In the genomic region with DNA sequence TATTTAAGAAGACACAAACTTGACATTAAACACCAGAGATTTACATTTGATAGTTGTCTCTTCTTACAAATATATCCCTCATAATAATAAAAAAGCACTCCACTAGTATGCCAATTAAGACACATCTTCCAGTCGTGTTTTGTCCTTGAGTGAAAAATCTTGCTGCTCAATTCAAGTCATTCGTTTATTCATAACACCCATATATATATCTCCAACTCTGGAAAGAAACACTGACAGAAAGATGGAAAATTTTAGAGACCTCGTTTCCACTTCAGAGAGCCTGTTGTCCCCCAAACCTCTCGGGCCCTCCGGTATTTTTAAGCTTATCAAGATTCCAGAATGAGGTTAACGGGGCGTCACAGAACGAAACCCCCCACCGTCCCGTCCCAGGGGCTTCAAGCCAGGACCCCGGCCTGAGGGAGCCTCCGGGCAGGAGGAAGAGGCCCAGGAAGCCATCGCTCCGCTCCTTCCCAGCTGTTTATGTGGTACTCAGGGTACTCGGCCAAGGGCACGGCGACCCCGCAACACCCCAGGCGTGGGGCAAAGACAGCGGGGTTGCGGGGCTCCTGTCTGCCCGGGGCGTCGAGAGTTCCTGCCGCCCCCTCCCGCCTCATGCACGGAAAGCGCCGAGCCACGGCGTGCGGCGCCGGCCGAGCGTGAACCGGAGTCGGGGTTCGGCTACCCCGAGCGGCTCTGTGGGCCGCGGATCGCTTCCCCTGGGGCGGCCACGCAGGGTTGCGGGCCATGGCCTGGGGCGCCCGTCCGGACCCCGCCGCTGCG, we compare ENCODE assay signal across 8 cellular contexts. TPM values are rescaled to one million over a fixed set of nuclear protein-coding genes. Genes with fewer than 3 reads are reported as not detected.
DNase-seq lines count a peak whose midpoint lies in the region; ATAC-seq and TF ChIP-seq lines count a peak whose summit lies in the region.

No MANE protein-coding gene starts in this region.

- TF ChIP-seq CTCF in BJ (IDR thresholded peaks at IDR 0.05; ENCODE audit: insufficient read depth, low read depth, low read length) = no peak
- no peak for TF ChIP-seq CTCF in HEK293 (tag by site-specific recombination; IDR thresholded peaks at IDR 0.05)
- TF ChIP-seq CTCF in epithelial cell of proximal tubule (conservative IDR thresholded peaks at IDR 0.05; ENCODE audit: low read depth, low read length) = no peak

- H3K4me1 ChIP-seq in HEK293 (ENCODE audit: control insufficient read depth, insufficient read depth, low read length) = no peaks in the 10 kb centered on the region; the same call in 1 of the 2 replicates

- CTCF ChIA-PET in BJ (lab: Yijun Ruan, JAX) = interaction anchor here (1.2 kb wide), 1 partner anchor 11 kb away, joined by 5 read pairs; no protein-coding TSS in a partner anchor
- CTCF ChIA-PET in HEK293 (lab: Yijun Ruan, JAX) = interaction anchor here (0.8 to 1.2 kb wide), 2 partner anchors 11 to 66 kb away, joined by 3 to 4 read pairs; no protein-coding TSS in a partner anchor

- peak overlapping the region; percentile 96 for H3K27ac ChIP-seq in HEK293 (ENCODE audit: extremely low read depth, low read depth, low read length)

- no peak for DNase-seq in BJ (ENCODE audit: low read depth)
- peak; percentile 46 for DNase-seq in activated CD4-positive, alpha-beta T cell treated with anti-CD3 and anti-CD28 coated beads for 48 hours
- DNase-seq in epithelial cell of proximal tubule (ENCODE audit: low read depth) = no peak
- no peak for DNase-seq in natural killer cell treated with Interleukin-12 subunit alpha and Interleukin-12 subunit beta and Interleukin-15 and Interleukin-18, amount 100 ng/mL, for 72 hours (ENCODE audit: low spot score)
- DNase-seq in NCI-H774 (lab: John Stamatoyannopoulos, UW) = no peak
- no peak for DNase-seq in NCI-H1930 (lab: John Stamatoyannopoulos, UW)
- no peak for DNase-seq in NCI-H1417 (lab: John Stamatoyannopoulos, UW)

- H3K36me3 Mint-ChIP-seq in natural killer cell treated with Interleukin-12 subunit alpha and Interleukin-12 subunit beta and Interleukin-15 and Interleukin-18, amount 100 ng/mL, for 72 hours = no peaks in the 10 kb centered on the region

- H3K9me3 Mint-ChIP-seq in natural killer cell treated with Interleukin-12 subunit alpha and Interleukin-12 subunit beta and Interleukin-15 and Interleukin-18, amount 100 ng/mL, for 72 hours = no peaks in the 10 kb centered on the region

- ATAC-seq in natural killer cell treated with Interleukin-12 subunit alpha and Interleukin-12 subunit beta and Interleukin-15 and Interleukin-18, amount 100 ng/mL, for 72 hours = no peak

- no peaks in the 10 kb centered on the region for H3K9me3 ChIP-seq in HEK293 (ENCODE audit: control insufficient read depth, insufficient read depth, low read depth, low read length)

- H3K36me3 ChIP-seq in BJ (ENCODE audit: control insufficient read depth, insufficient read depth, low read length) (no peaks in the 10 kb centered on the region), HEK293 (ENCODE audit: control insufficient read depth in 2 of 2, insufficient read depth in 1 of 2, low read length in 2 of 2) (no peaks in the 10 kb centered on the region)

- peaks cover 24 to 40% of the 10 kb centered on the region in 2 donors for H3K27me3 Mint-ChIP-seq in natural killer cell treated with Interleukin-12 subunit alpha and Interleukin-12 subunit beta and Interleukin-15 and Interleukin-18, amount 100 ng/mL, for 72 hours

- peak overlapping the region in 1 of 2 donors; percentile 59 for H3K27ac Mint-ChIP-seq in natural killer cell treated with Interleukin-12 subunit alpha and Interleukin-12 subunit beta and Interleukin-15 and Interleukin-18, amount 100 ng/mL, for 72 hours

- POLR2A ChIA-PET in BJ (lab: Charles Lee) = no interaction called here
- POLR2A ChIA-PET in HEK293 (lab: Yijun Ruan, JAX) = no interaction called here

- peak overlapping the region; percentile 46 for H3K4me3 ChIP-seq in BJ (ENCODE audit: low read depth, low read length)
- H3K4me3 ChIP-seq in HEK293 (ENCODE audit: low read depth, low read length) = peak overlapping the region; percentile 94
- peak overlapping the region; percentile 47 for H3K4me3 ChIP-seq in epithelial cell of proximal tubule (ENCODE audit: low read depth, low read length)

- H3K4me1 Mint-ChIP-seq in natural killer cell treated with Interleukin-12 subunit alpha and Interleukin-12 subunit beta and Interleukin-15 and Interleukin-18, amount 100 ng/mL, for 72 hours (ENCODE audit: low read depth in 2 of 2) = peaks cover 9 to 12% of the 10 kb centered on the region in 2 donors

- H3K27me3 ChIP-seq in BJ (ENCODE audit: control insufficient read depth, insufficient read depth, low read length) = no peaks in the 10 kb centered on the region

- peak overlapping the region; percentile 64 for H3K4me3 Mint-ChIP-seq in natural killer cell treated with Interleukin-12 subunit alpha and Interleukin-12 subunit beta and Interleukin-15 and Interleukin-18, amount 100 ng/mL, for 72 hours

TF ChIP-seq in HEK293, 187 proteins besides CTCF, POLR2A, EP300 and RAD21 (continues in another document):
- TF ChIP-seq ZFP37 (tag by site-specific recombination; IDR thresholded peaks at IDR 0.05) (no peak), ZNF768 (tag by site-specific recombination; IDR thresholded peaks at IDR 0.05) (no peak), ZNF677 (tag by site-specific recombination; IDR thresholded peaks at IDR 0.05) (0 out of 2 replicates have a peak, but pooled peaks have one; percentile 22), ZNF664 (tag by site-specific recombination; IDR thresholded peaks at IDR 0.05) (0 out of 2 replicates have a peak, but pooled peaks have one; percentile 1), ZBTB1 (tag by site-specific recombination; IDR thresholded peaks at IDR 0.05) (no peak), ZNF175 (tag by site-specific recombination; IDR thresholded peaks at IDR 0.05) (no peak), ZNF791 (tag by site-specific recombination; IDR thresholded peaks at IDR 0.05) (no peak), ZNF239 (tag by site-specific recombination; IDR thresholded peaks at IDR 0.05) (no peak), ZIC2 (tag by site-specific recombination; IDR thresholded peaks at IDR 0.05) (peak; percentile 18), YY2 (tag by site-specific recombination; IDR thresholded peaks at IDR 0.05) (no peak)
- TF ChIP-seq, protein P1, sequence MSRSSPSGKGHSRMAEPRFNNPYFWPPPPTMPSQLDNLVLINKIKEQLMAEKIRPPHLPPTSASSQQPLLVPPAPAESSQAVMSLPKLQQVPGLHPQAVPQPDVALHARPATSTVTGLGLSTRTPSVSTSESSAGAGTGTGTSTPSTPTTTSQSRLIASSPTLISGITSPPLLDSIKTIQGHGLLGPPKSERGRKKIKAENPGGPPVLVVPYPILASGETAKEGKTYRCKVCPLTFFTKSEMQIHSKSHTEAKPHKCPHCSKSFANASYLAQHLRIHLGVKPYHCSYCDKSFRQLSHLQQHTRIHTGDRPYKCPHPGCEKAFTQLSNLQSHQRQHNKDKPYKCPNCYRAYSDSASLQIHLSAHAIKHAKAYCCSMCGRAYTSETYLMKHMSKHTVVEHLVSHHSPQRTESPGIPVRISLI (tag by site-specific recombination; IDR thresholded peaks at IDR 0.05) = no peak
- TF ChIP-seq, protein P2, sequence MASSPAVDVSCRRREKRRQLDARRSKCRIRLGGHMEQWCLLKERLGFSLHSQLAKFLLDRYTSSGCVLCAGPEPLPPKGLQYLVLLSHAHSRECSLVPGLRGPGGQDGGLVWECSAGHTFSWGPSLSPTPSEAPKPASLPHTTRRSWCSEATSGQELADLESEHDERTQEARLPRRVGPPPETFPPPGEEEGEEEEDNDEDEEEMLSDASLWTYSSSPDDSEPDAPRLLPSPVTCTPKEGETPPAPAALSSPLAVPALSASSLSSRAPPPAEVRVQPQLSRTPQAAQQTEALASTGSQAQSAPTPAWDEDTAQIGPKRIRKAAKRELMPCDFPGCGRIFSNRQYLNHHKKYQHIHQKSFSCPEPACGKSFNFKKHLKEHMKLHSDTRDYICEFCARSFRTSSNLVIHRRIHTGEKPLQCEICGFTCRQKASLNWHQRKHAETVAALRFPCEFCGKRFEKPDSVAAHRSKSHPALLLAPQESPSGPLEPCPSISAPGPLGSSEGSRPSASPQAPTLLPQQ (tag by site-specific recombination; IDR thresholded peaks at IDR 0.05) = no peak
- TF ChIP-seq, protein P3, sequence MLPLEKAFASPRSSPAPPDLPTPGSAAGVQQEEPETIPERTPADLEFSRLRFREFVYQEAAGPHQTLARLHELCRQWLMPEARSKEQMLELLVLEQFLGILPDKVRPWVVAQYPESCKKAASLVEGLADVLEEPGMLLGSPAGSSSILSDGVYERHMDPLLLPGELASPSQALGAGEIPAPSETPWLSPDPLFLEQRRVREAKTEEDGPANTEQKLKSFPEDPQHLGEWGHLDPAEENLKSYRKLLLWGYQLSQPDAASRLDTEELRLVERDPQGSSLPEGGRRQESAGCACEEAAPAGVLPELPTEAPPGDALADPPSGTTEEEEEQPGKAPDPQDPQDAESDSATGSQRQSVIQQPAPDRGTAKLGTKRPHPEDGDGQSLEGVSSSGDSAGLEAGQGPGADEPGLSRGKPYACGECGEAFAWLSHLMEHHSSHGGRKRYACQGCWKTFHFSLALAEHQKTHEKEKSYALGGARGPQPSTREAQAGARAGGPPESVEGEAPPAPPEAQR (tag by site-specific recombination; IDR thresholded peaks at IDR 0.05) = no peak
- TF ChIP-seq, protein P4, sequence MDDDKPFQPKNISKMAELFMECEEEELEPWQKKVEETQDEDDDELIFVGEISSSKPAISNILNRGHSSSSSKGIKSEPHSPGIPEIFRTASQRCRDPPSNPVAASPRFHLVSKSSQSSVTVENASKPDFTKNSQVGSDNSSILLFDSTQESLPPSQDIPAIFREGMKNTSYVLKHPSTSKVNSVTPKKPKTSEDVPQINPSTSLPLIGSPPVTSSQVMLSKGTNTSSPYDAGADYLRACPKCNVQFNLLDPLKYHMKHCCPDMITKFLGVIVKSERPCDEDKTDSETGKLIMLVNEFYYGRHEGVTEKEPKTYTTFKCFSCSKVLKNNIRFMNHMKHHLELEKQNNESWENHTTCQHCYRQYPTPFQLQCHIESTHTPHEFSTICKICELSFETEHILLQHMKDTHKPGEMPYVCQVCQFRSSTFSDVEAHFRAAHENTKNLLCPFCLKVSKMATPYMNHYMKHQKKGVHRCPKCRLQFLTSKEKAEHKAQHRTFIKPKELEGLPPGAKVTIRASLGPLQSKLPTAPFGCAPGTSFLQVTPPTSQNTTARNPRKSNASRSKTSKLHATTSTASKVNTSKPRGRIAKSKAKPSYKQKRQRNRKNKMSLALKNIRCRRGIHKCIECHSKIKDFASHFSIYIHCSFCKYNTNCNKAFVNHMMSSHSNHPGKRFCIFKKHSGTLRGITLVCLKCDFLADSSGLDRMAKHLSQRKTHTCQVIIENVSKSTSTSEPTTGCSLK (tag by site-specific recombination; IDR thresholded peaks at IDR 0.05) = no peak

RNA-seq across cellular contexts. Expression of a gene that starts 0.6 kb away (rescaled TPM):
- polyA plus RNA-seq in BJ (2011; rRNA removed) = 74.8 and 75.1 TPM in 2 replicates
- 29.7 and 39.0 TPM in 2 replicates for polyA minus RNA-seq in BJ (2011; rRNA and poly(A)+ RNA removed)
- 42.6 and 51.3 TPM in 2 replicates for total RNA-seq in epithelial cell of proximal tubule
- 10 to 100 TPM in 1 of 2 donors, 1 to 10 TPM in 1; 5.4 to 14.6 TPM for total RNA-seq in natural killer cell treated with Interleukin-12 subunit alpha and Interleukin-12 subunit beta and Interleukin-15 and Interleukin-18, amount 100 ng/mL, for 72 hours
